In genomic region chr2:127434515-127434914, GRCh38 we compare ENCODE assay signal across 2 cellular contexts.
TF ChIP-seq lines count a peak whose summit lies in the region.

No MANE protein-coding gene starts in this region.

TF ChIP-seq in HEK293, 187 proteins besides CTCF, POLR2A, EP300 and RAD21:
- TF ChIP-seq MZF1 (tag by site-specific recombination; IDR thresholded peaks at IDR 0.05; ENCODE audit: borderline replicate concordance): no peak
- TF ChIP-seq ZNF10 (tag by site-specific recombination; IDR thresholded peaks at IDR 0.05): peak; percentile 74
- no peak for TF ChIP-seq WT1 (tag by site-specific recombination; IDR thresholded peaks at IDR 0.05)
- TF ChIP-seq ZNF580 (tag by site-specific recombination; IDR thresholded peaks at IDR 0.05): no peak
- TF ChIP-seq ZNF341 (tag by site-specific recombination; IDR thresholded peaks at IDR 0.05; ENCODE audit: low read depth): no peak
TF ChIP-seq in HEK293: peak in this region for 1.

TF ChIP-seq in K562, 482 proteins besides CTCF, POLR2A, EP300 and RAD21:
- peak; percentile 81 for TF ChIP-seq ZNF134 (CRISPR knock-in tag; conservative IDR thresholded peaks at IDR 0.05)
- TF ChIP-seq ZNF512 (tag; IDR thresholded peaks at IDR 0.05): no peak
- no peak for TF ChIP-seq HMBOX1 (IDR thresholded peaks at IDR 0.05)
